Comparison of ENCODE assay signal across 21 cellular contexts in genomic region chr2:163812926-163813520, GRCh38.
DNase-seq lines count a peak whose midpoint lies in the region; ATAC-seq, FAIRE-seq and TF ChIP-seq lines count a peak whose summit lies in the region.
"Had no signal": no experiment of that assay in that cellular context is flagged by ENCODE, and none has a peak within 500 bp of the region (broad histone marks: within the 10 kb centered on the region; RNA-seq: fewer than 3 reads in every experiment).

No MANE protein-coding gene starts in this region.

- peaks cover 8% of the 10 kb centered on the region for H3K36me3 Mint-ChIP-seq in Caco-2 (ENCODE audit: insufficient read depth, unreplicated experiment)
- no peaks in the 10 kb centered on the region for H3K36me3 Mint-ChIP-seq in central memory CD8-positive, alpha-beta T cell (ENCODE audit: insufficient read depth)
- H3K36me3 Mint-ChIP-seq: CD8-positive, alpha-beta T cell; IgD-negative memory B cell had no signal

- POLR2A ChIA-PET in Caco-2 (lab: Charles Lee) = no interaction called here

- peaks cover 9% of the 10 kb centered on the region for H3K4me1 Mint-ChIP-seq in Caco-2 (ENCODE audit: low read depth, unreplicated experiment)
- no peaks in the 10 kb centered on the region for H3K4me1 Mint-ChIP-seq in central memory CD8-positive, alpha-beta T cell
- H3K4me1 Mint-ChIP-seq: IgD-negative memory B cell had no signal

- peaks cover 34% of the 10 kb centered on the region for H3K9me3 Mint-ChIP-seq in Caco-2 (ENCODE audit: unreplicated experiment)
- H3K9me3 Mint-ChIP-seq in central memory CD8-positive, alpha-beta T cell = peaks cover 31% of the 10 kb centered on the region

- no peak overlapping the region for H3K4me3 ChIP-seq in Caco-2 (ENCODE audit: low read depth, low read length)
- H3K4me3 ChIP-seq: GM23338, HAP-1 had no signal

- CTCF ChIA-PET in Caco-2 (lab: Charles Lee) = no interaction called here

- intact Hi-C loops in Caco-2 (cut with micrococcal nuclease; ENCODE audit: unreplicated experiment) = no loop called here

- H3K27me3 ChIP-seq in Caco-2 (replicated peaks; ENCODE audit: control insufficient read depth, insufficient read depth, low read length) = no peaks in the 10 kb centered on the region

- no peak overlapping the region for H3K4me3 Mint-ChIP-seq in Caco-2 (ENCODE audit: unreplicated experiment)
- H3K4me3 Mint-ChIP-seq in central memory CD8-positive, alpha-beta T cell = no peak overlapping the region
- H3K4me3 Mint-ChIP-seq: CD8-positive, alpha-beta T cell; GM23338; IgD-negative memory B cell had no signal

- FAIRE-seq in RCC 7860 (lab: Jason Lieb, UNC) (no peak), D721Med (lab: Jason Lieb, UNC) (no peak)

- H3K4me1 ChIP-seq in Caco-2 = peaks cover 16% of the 10 kb centered on the region
- H3K4me1 ChIP-seq: HAP-1 had no signal

- no peaks in the 10 kb centered on the region for H3K27me3 Mint-ChIP-seq in Caco-2 (ENCODE audit: insufficient read depth, unreplicated experiment)
- H3K27me3 Mint-ChIP-seq in central memory CD8-positive, alpha-beta T cell = no peaks in the 10 kb centered on the region
- H3K27me3 Mint-ChIP-seq: IgD-negative memory B cell had no signal

- H3K36me3 ChIP-seq in Caco-2 (ENCODE audit: control insufficient read depth, insufficient read depth, low read length) = no peaks in the 10 kb centered on the region
- H3K36me3 ChIP-seq: HAP-1 had no signal

- DNase-seq in Caco-2 = no peak
- peak; percentile 65 for DNase-seq in RCC 7860 (ENCODE audit: low spot score)
- DNase-seq in central memory CD8-positive, alpha-beta T cell (ENCODE audit: low spot score in 2 of 2) = no peak
- peak; percentile 85 for DNase-seq in kidney tubule cell (ENCODE audit: low spot score)
- no peak for DNase-seq in D721Med (ENCODE audit: insufficient read length, low spot score)
- DNase-seq in GF-D8 (lab: John Stamatoyannopoulos, UW) = no peak
- DNase-seq: AML-193; C1 segment of cervical spinal cord; CD8-positive, alpha-beta T cell; DMS53; MV-4-11; NCI-H1105 treated with DMSO at 0.1 percent for 48 hours; NCI-H2029 treated with DMSO at 0.1 percent for 48 hours; NCI-H2171; NCI-H524 treated with DMSO at 0.1 percent for 48 hours; Right ventricle myocardium superior had no signal

- no peak for ATAC-seq in central memory CD8-positive, alpha-beta T cell (replicated peaks; ENCODE audit: extremely low read depth, poor library complexity, severe bottlenecking)
- no peak for ATAC-seq in HG02884 (IDR thresholded peaks at IDR 0.05; ENCODE audit: unreplicated experiment)
- no peak for ATAC-seq in HG02981 (IDR thresholded peaks at IDR 0.05; ENCODE audit: unreplicated experiment)
- ATAC-seq: CD8-positive, alpha-beta T cell; GM23338 had no signal

- peak overlapping the region; percentile 1 for H3K27ac Mint-ChIP-seq in Caco-2 (ENCODE audit: unreplicated experiment)
- peak overlapping the region; percentile 16 for H3K27ac Mint-ChIP-seq in central memory CD8-positive, alpha-beta T cell (ENCODE audit: low read depth)
- H3K27ac Mint-ChIP-seq: CD8-positive, alpha-beta T cell; GM23338; IgD-negative memory B cell had no signal

- peaks cover 8% of the 10 kb centered on the region for H3K9me3 ChIP-seq in Caco-2
- H3K9me3 ChIP-seq: HAP-1 had no signal

- TF ChIP-seq CTCF in Caco-2 (IDR thresholded peaks at IDR 0.05; ENCODE audit: insufficient read depth in 1 of 2, low read depth in 1 of 2, low read length in 1 of 2, severe bottlenecking in 1 of 2, unreplicated experiment in 1 of 2) (no peak), D721Med (IDR thresholded peaks at IDR 0.05; ENCODE audit: insufficient read depth, missing control alignments) (no peak)

- no TSS peak for BruUV-seq in Caco-2 (replicated peaks; lab: Mats Ljungman, UMichigan)

Comparison
In these comparisons a context has a peak if more than half of its experiments do, and no peak if none do; other contexts are left out.
1. DNase-seq: peak in RCC 7860 (single experiment) and kidney tubule cell (single experiment); none in Caco-2 (0 of 2), central memory CD8-positive, alpha-beta T cell (0 of 2), D721Med (single experiment) and GF-D8 (single experiment).